ENCODE assay signal across 9 cellular contexts in genomic region chr10:6597478-6597877, GRCh38.
"Had no signal": no experiment of that assay in that cellular context is flagged by ENCODE, and none has a peak within 500 bp of the region (broad histone marks: within the 10 kb centered on the region; RNA-seq: fewer than 3 reads in every experiment).

No MANE protein-coding gene starts in this region.

- H3K4me3 Mint-ChIP-seq: central memory CD8-positive, alpha-beta T cell; neural progenitor cell had no signal

- DNase-seq: activated effector memory CD4-positive, alpha-beta T cell treated with Interleukin-2 at 50 U/mL for 16 hours; left lung; mesenchymal stem cell; ovary; SHP77 treated with DMSO at 0.1 percent for 48 hours; stimulated activated CD4-positive, alpha-beta T cell treated with anti-CD3 and anti-CD28 coated beads, Interleukin-4, amount 100 ng/mL, for 1 hour; stimulated activated CD8-positive, alpha-beta memory T cell treated with anti-CD3 and anti-CD28 coated beads, Interleukin-4, amount 100 ng/mL, for 48 hours had no signal

- ATAC-seq: left lung had no signal

- H3K27me3 Mint-ChIP-seq: central memory CD8-positive, alpha-beta T cell had no signal

- H3K36me3 ChIP-seq: left lung, neural progenitor cell, ovary had no signal

- H3K4me1 Mint-ChIP-seq: neural progenitor cell had no signal

- H3K27me3 ChIP-seq: left lung, neural progenitor cell, ovary had no signal

- H3K9me3 ChIP-seq: left lung, ovary had no signal

- H3K9me3 Mint-ChIP-seq: central memory CD8-positive, alpha-beta T cell; neural progenitor cell had no signal

- H3K27ac Mint-ChIP-seq: neural progenitor cell had no signal

- H3K4me3 ChIP-seq: left lung, neural progenitor cell, ovary had no signal

- H3K36me3 Mint-ChIP-seq: neural progenitor cell had no signal

- H3K27ac ChIP-seq: left lung, neural progenitor cell, ovary had no signal
